ENCODE assay signal across 30 cellular contexts in the genomic region with DNA sequence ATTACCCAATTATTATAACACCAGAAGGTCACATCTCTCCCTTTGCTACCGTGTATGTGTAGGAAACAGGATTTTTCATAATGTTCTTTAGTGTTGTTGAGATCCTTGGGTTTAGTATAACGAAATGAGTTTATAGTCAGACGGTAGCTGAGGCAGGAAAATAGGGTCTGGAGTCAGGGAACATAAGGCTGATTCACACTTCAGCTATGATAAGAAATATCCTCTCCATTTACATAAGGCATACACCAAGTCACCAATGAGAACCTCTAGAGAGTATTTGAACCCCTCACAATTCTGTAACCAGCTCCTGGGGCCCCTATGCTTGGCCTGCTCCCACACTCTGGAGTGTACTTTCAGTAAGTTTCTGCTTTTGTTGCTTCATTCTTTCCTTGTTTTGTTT.
"Had no signal": no experiment of that assay in that cellular context is flagged by ENCODE, and none has a peak within 500 bp of the region (broad histone marks: within the 10 kb centered on the region; RNA-seq: fewer than 3 reads in every experiment).

No MANE protein-coding gene starts in this region.

- H3K27ac Mint-ChIP-seq: activated CD8-positive, alpha-beta T cell treated with anti-CD3 and anti-CD28 coated beads, Interleukin-2, amount 10 ng/mL, durations not matched to agents 7 days and 5 days; activated T-helper 1 cell treated with anti-CD3 and anti-CD28 coated beads, Interleukin-12 subunit alpha, Interleukin-12 subunit beta, Interleukin-2, Interleukin-4 antibody, amounts not matched to agents 30 ng/mL and 10 ng/mL and 1 ng/mL, durations not matched to agents 14 hours and 24 hours and 36 hours; T-helper 1 cell treated with Interleukin-12 subunit alpha and Interleukin-12 subunit beta and Interleukin-4 antibody, amounts not matched to agents 30 μg/mL and 1 μg/mL, for 36 hours; WTC11 had no signal

- H3K27ac ChIP-seq: Peyer's patch, RWPE1, SJCRH30 had no signal

- DNase-seq: activated CD4-positive, alpha-beta T cell treated with anti-CD3 and anti-CD28 coated beads for 48 hours; activated CD4-positive, alpha-beta T cell treated with anti-CD3 and anti-CD28 coated beads, Interleukin-2, amount 50 U/mL, for 4 hours; activated CD4-positive, CD25-positive, alpha-beta regulatory T cell treated with anti-CD3 and anti-CD28 coated beads, Interleukin-2, amount 50 U/mL, for 72 hours; activated CD8-positive, alpha-beta memory T cell treated with anti-CD3 and anti-CD28 coated beads, Interleukin-2, amount 50 U/mL, for 48 hours; activated CD8-positive, alpha-beta T cell treated with anti-CD3 and anti-CD28 coated beads, Interleukin-2, amount 10 ng/mL, durations not matched to agents 7 days and 5 days; activated effector memory CD4-positive, alpha-beta T cell treated with Interleukin-2 at 50 U/mL for 16 hours; activated naive CD4-positive, alpha-beta T cell; activated T-cell treated with anti-CD3 and anti-CD28 coated beads, Interleukin-2, amount 50 U/mL, for 1 hour; amygdala; caudate nucleus; Kasumi-1; KBM-7; NCI-H1092; NCI-H1417; NCI-H1930; NCI-H2171; NCI-H2227 treated with DMSO at 0.1 percent for 48 hours; NCI-H510A; NCI-H526 treated with DMSO at 0.1 percent for 48 hours; NCI-H82; NK-92 treated with Interleukin-12 subunit alpha and Interleukin-12 subunit beta, amount 100 ng/mL, for 24 hours; OCI-M1; Peyer's patch; Right ventricle myocardium superior; SJCRH30 had no signal

- H3K9me3 ChIP-seq: Peyer's patch, SJCRH30 had no signal

- H3K4me1 ChIP-seq: Peyer's patch, SJCRH30 had no signal

- H3K27me3 ChIP-seq: Peyer's patch, SJCRH30 had no signal

- H3K36me3 ChIP-seq: Peyer's patch, SJCRH30 had no signal

- H3K4me1 Mint-ChIP-seq: WTC11 had no signal

- H3K4me3 ChIP-seq: Peyer's patch, SJCRH30 had no signal

- H3K27me3 Mint-ChIP-seq: activated naive CD4-positive, alpha-beta T cell treated with anti-CD3 and anti-CD28 coated beads, Interleukin-2, amount 50 U/mL, for 24 hours had no signal

- ATAC-seq: activated CD8-positive, alpha-beta T cell treated with anti-CD3 and anti-CD28 coated beads, Interleukin-2, amount 10 ng/mL, durations not matched to agents 7 days and 5 days; WTC11 had no signal

- H3K4me3 Mint-ChIP-seq: activated CD8-positive, alpha-beta T cell treated with anti-CD3 and anti-CD28 coated beads, Interleukin-2, amount 10 ng/mL, durations not matched to agents 7 days and 5 days; activated naive CD4-positive, alpha-beta T cell treated with anti-CD3 and anti-CD28 coated beads, Interleukin-2, amount 50 U/mL, for 24 hours; activated T-helper 1 cell treated with anti-CD3 and anti-CD28 coated beads, Interleukin-12 subunit alpha, Interleukin-12 subunit beta, Interleukin-2, Interleukin-4 antibody, amounts not matched to agents 30 ng/mL and 10 ng/mL and 1 ng/mL, durations not matched to agents 14 hours and 24 hours and 36 hours; T-helper 1 cell treated with Interleukin-12 subunit alpha and Interleukin-12 subunit beta and Interleukin-4 antibody, amounts not matched to agents 30 μg/mL and 1 μg/mL, for 36 hours; WTC11 had no signal

- H3K36me3 Mint-ChIP-seq: activated naive CD4-positive, alpha-beta T cell treated with anti-CD3 and anti-CD28 coated beads, Interleukin-2, amount 50 U/mL, for 24 hours; WTC11 had no signal

- H3K9me3 Mint-ChIP-seq: activated naive CD4-positive, alpha-beta T cell treated with anti-CD3 and anti-CD28 coated beads, Interleukin-2, amount 50 U/mL, for 24 hours; activated T-helper 1 cell treated with anti-CD3 and anti-CD28 coated beads, Interleukin-12 subunit alpha, Interleukin-12 subunit beta, Interleukin-2, Interleukin-4 antibody, amounts not matched to agents 30 ng/mL and 10 ng/mL and 1 ng/mL, durations not matched to agents 14 hours and 24 hours and 36 hours; T-helper 1 cell treated with Interleukin-12 subunit alpha and Interleukin-12 subunit beta and Interleukin-4 antibody, amounts not matched to agents 30 μg/mL and 1 μg/mL, for 36 hours; WTC11 had no signal
